ENCODE assay signal across 14 cellular contexts in genomic region chr22:46113110-46113909, GRCh38. TPM values are rescaled to one million over a fixed set of nuclear protein-coding genes. Genes with fewer than 3 reads are reported as not detected.
A peak's percentile ranks its signal among the peaks of the same experiment; 100 is the strongest.
DNase-seq lines count a peak whose midpoint lies in the region; ATAC-seq, FAIRE-seq and TF ChIP-seq lines count a peak whose summit lies in the region.
"Had no signal": no experiment of that assay in that cellular context is flagged by ENCODE, and none has a peak within 500 bp of the region (broad histone marks: within the 10 kb centered on the region; RNA-seq: fewer than 3 reads in every experiment).

No MANE protein-coding gene starts in this region.

- no peak for TF ChIP-seq CTCF in RWPE1 (conservative IDR thresholded peaks at IDR 0.05; ENCODE audit: low read depth)
- no peak for TF ChIP-seq CTCF in pancreas (IDR thresholded peaks at IDR 0.05)
- TF ChIP-seq CTCF in upper lobe of left lung (IDR thresholded peaks at IDR 0.05) = no peak
- no peak for TF ChIP-seq CTCF in GM10248 (IDR thresholded peaks at IDR 0.05; ENCODE audit: control extremely low read depth, extremely low read depth, low read depth, missing control alignments)

- H3K9me3 ChIP-seq in pancreas (no peaks in the 10 kb centered on the region), upper lobe of left lung (no peaks in the 10 kb centered on the region)

- DNase-seq in RWPE1 (ENCODE audit: low spot score) (no peak), epithelial cell of prostate (ENCODE audit: low read depth, low spot score) (no peak), pancreas (peak in 2 of 6 donors; percentile 25 to 31), upper lobe of left lung (no peak), GM10248 (ENCODE audit: extremely low spot score) (no peak)
- DNase-seq: aorta; CD4-positive, alpha-beta memory T cell; effector memory CD8-positive, alpha-beta T cell; GF-D8; NCI-H1048; stimulated activated CD8-positive, alpha-beta memory T cell treated with anti-CD3 and anti-CD28 coated beads, Interleukin-4, amount 100 ng/mL, for 48 hours; T-cell had no signal

- CTCF ChIA-PET in RWPE1 (lab: Yijun Ruan, JAX) (interaction anchor here (0.7 to 2.0 kb wide), 3 partner anchors 40 to 107 kb away, joined by 3 to 15 read pairs (median 6); no protein-coding TSS in a partner anchor), GM10248 (lab: Yijun Ruan, JAX) (interaction anchor here (3.2 to 10.5 kb wide), 4 partner anchors 101 to 122 kb away, joined by 21 to 254 read pairs (median 69); no protein-coding TSS in a partner anchor)

- H3K27me3 ChIP-seq in pancreas (no peaks in the 10 kb centered on the region), upper lobe of left lung (no peaks in the 10 kb centered on the region)

- no peak for FAIRE-seq in pancreas (lab: Jason Lieb, UNC)

- POLR2A ChIA-PET in RWPE1 (lab: Yijun Ruan, JAX; ENCODE audit: low non-redundant PET) = no interaction called here
- POLR2A ChIA-PET in GM10248 (lab: Yijun Ruan, JAX) = no interaction called here

- no peak for TF ChIP-seq POLR2A in upper lobe of left lung (IDR thresholded peaks at IDR 0.05)

- peaks cover 18 to 32% (median 19%) of the 10 kb centered on the region in 3 donors for H3K4me1 ChIP-seq in pancreas
- H3K4me1 ChIP-seq in upper lobe of left lung = peaks cover 38 to 62% (median 42%) of the 10 kb centered on the region in 4 donors

- intact Hi-C loops in pancreas (cut with DNase I) = loop anchor here in 1 of 3 donors (10.0 kb wide), 1 partner anchor 109 kb away; no protein-coding TSS in a partner anchor

- ATAC-seq in pancreas (no peak), upper lobe of left lung (ENCODE audit: low FRiP score in 2 of 2) (no peak), GM19452 (IDR thresholded peaks at IDR 0.05; ENCODE audit: unreplicated experiment) (no peak), HG02763 (IDR thresholded peaks at IDR 0.05; ENCODE audit: unreplicated experiment) (no peak)
- ATAC-seq: effector memory CD8-positive, alpha-beta T cell; T-cell had no signal

- WGBS in pancreas, 2 donors = 64 to 67% methylated on average over 25 of the region's 25 CpGs
- 84% methylated on average over 25 of the region's 25 CpGs; no CpG with 5 or more reads in 1 of the 2 donors for WGBS in upper lobe of left lung, 2 donors

- peaks cover 0 to 39% (median 30%) of the 10 kb centered on the region in 3 donors for H3K36me3 ChIP-seq in pancreas
- H3K36me3 ChIP-seq in upper lobe of left lung = peaks cover 3 to 60% (median 41%) of the 10 kb centered on the region in 4 donors

- H3K4me3 ChIP-seq in pancreas = no peak overlapping the region
- no peak overlapping the region for H3K4me3 ChIP-seq in upper lobe of left lung

- H3K27ac ChIP-seq in RWPE1 = peak overlapping the region; percentile 99
- H3K27ac ChIP-seq in epithelial cell of prostate = peak overlapping the region; percentile 50
- peak overlapping the region in 3 of 4 donors; percentile 33 to 44 (median 41) for H3K27ac ChIP-seq in pancreas
- peak overlapping the region; percentile 27 to 93 (median 69) for H3K27ac ChIP-seq in upper lobe of left lung

- TF ChIP-seq EP300 in upper lobe of left lung (IDR thresholded peaks at IDR 0.05) = no peak

RNA-seq across cellular contexts. Expression of gene PPARA, which starts 37.0 kb away (rescaled TPM):
- total RNA-seq in pancreas = 10 to 100 TPM; 13.8 to 24.5 (median 16.2) TPM
- polyA plus RNA-seq in pancreas = 1 to 10 TPM; 4.1 to 6.1 TPM
- 10 to 100 TPM; 10.2 to 27.0 (median 20.9) TPM for total RNA-seq in upper lobe of left lung

Comparison
In these comparisons a context has a peak if more than half of its experiments do, and no peak if none do; other contexts are left out.
1. H3K27ac ChIP-seq: peak in every context shown above with its lines; median percentile 99 in RWPE1; 69 in upper lobe of left lung; 50 in epithelial cell of prostate; 41 in pancreas.